12 cellular contexts compared by ENCODE assay signal in genomic region chr2:64115808-64116598, GRCh38. TPM values are rescaled to one million over a fixed set of nuclear protein-coding genes. Genes with fewer than 3 reads are reported as not detected.
DNase-seq lines count a peak whose midpoint lies in the region; ATAC-seq, FAIRE-seq and TF ChIP-seq lines count a peak whose summit lies in the region.
"Had no signal": no experiment of that assay in that cellular context is flagged by ENCODE, and none has a peak within 500 bp of the region (broad histone marks: within the 10 kb centered on the region; RNA-seq: fewer than 3 reads in every experiment).

No MANE protein-coding gene starts in this region.

- peaks cover 2% of the 10 kb centered on the region for H3K36me3 Mint-ChIP-seq in IgD-negative memory B cell

- ATAC-seq in pancreas (peak; percentile 52 to 68 (median 58)), HG02970 (IDR thresholded peaks at IDR 0.05; ENCODE audit: low FRiP score, unreplicated experiment) (no peak), GM19324 (IDR thresholded peaks at IDR 0.05; ENCODE audit: low FRiP score, unreplicated experiment) (no peak), GM18873 (IDR thresholded peaks at IDR 0.05; ENCODE audit: low FRiP score, unreplicated experiment) (no peak)

- H3K27me3 Mint-ChIP-seq in IgD-negative memory B cell: no peaks in the 10 kb centered on the region

- TF ChIP-seq POLR2A in adrenal gland (IDR thresholded peaks at IDR 0.05): no peak

- DNase-seq in ELR (ENCODE audit: low read depth): peak; percentile 48
- peak; percentile 32 to 33 for DNase-seq in dermis microvascular lymphatic vessel endothelial cell (ENCODE audit: low read depth in 2 of 2)
- peak in 1 of 6 donors; percentile 41 for DNase-seq in pancreas
- no peak for DNase-seq in adrenal gland
- DNase-seq: EL; stimulated activated naive CD4-positive, alpha-beta T cell had no signal

- H3K4me3 ChIP-seq in pancreas (no peak overlapping the region), adrenal gland (no peak overlapping the region)
- H3K4me3 ChIP-seq: HAP-1 had no signal

- H3K27me3 ChIP-seq in pancreas: no peaks in the 10 kb centered on the region
- H3K27me3 ChIP-seq in adrenal gland: no peaks in the 10 kb centered on the region

- intact Hi-C loops in pancreas (cut with DNase I): no loop called here
- intact Hi-C loops in adrenal gland (cut with DNase I): no loop called here

- H3K4me1 ChIP-seq in pancreas (peaks cover 42 to 74% (median 69%) of the 10 kb centered on the region in 3 donors), adrenal gland (replicated peaks in 1 of 2) (peaks cover 0 to 39% of the 10 kb centered on the region in 2 donors)

- no peak for TF ChIP-seq CTCF in pancreas (IDR thresholded peaks at IDR 0.05)
- TF ChIP-seq CTCF in adrenal gland (IDR thresholded peaks at IDR 0.05): no peak

- H3K9me3 Mint-ChIP-seq in IgD-negative memory B cell: no peaks in the 10 kb centered on the region
- H3K9me3 Mint-ChIP-seq: T-helper 2 cell treated with Interferon-gamma antibody and Interleukin-4, amounts not matched to agents 5 μg/mL and 100 μg/mL, for 36 hours had no signal

- H3K27ac ChIP-seq in pancreas (peak overlapping the region; percentile 21 to 82 (median 72)), adrenal gland (peak overlapping the region in 2 of 5 donors; percentile 4)

- H3K27ac Mint-ChIP-seq in IgD-negative memory B cell: peak overlapping the region; percentile 63 to 91 (median 70)
- H3K27ac Mint-ChIP-seq: T-helper 2 cell treated with Interferon-gamma antibody and Interleukin-4, amounts not matched to agents 5 μg/mL and 100 μg/mL, for 36 hours had no signal

- peak; percentile 32 for FAIRE-seq in pancreas (lab: Jason Lieb, UNC)

- WGBS in pancreas, 2 donors: 18 to 21% methylated on average over 2 of the region's 2 CpGs
- WGBS in adrenal gland, 4 donors: 61 to 75% (median 69%) methylated on average over 2 of the region's 2 CpGs

- H3K4me1 Mint-ChIP-seq in IgD-negative memory B cell: peaks cover 42 to 53% (median 52%) of the 10 kb centered on the region in 3 donors

- no peaks in the 10 kb centered on the region for H3K9me3 ChIP-seq in pancreas
- no peaks in the 10 kb centered on the region for H3K9me3 ChIP-seq in adrenal gland (replicated peaks in 1 of 3)
- H3K9me3 ChIP-seq: HAP-1 had no signal

- H3K4me3 Mint-ChIP-seq in IgD-negative memory B cell: peak overlapping the region in 3 of 4 donors; percentile 23 to 42 (median 36)
- H3K4me3 Mint-ChIP-seq: T-helper 2 cell treated with Interferon-gamma antibody and Interleukin-4, amounts not matched to agents 5 μg/mL and 100 μg/mL, for 36 hours had no signal

- H3K36me3 ChIP-seq in pancreas (no peaks in the 10 kb centered on the region), adrenal gland (replicated peaks in 1 of 2) (no peaks in the 10 kb centered on the region)
- H3K36me3 ChIP-seq: HAP-1 had no signal

RNA-seq across cellular contexts. Expression of gene PELI1, which starts 28.2 kb away (rescaled TPM):
- polyA plus RNA-seq in IgD-negative memory B cell (23.9 TPM), pancreas (1 to 10 TPM; 5.7 to 8.0 TPM), adrenal gland (1 to 10 TPM; 6.3 to 8.6 (median 6.6) TPM)
- total RNA-seq in dermis microvascular lymphatic vessel endothelial cell (54.9 and 69.9 TPM in 2 replicates), pancreas (10 to 100 TPM in 4 of 6 donors, 1 to 10 TPM in 2; 5.5 to 15.9 (median 11.3) TPM), adrenal gland (10 to 100 TPM in 7 of 8 donors, 1 to 10 TPM in 1; 6.5 to 32.9 (median 15.7) TPM)

Comparison
In these comparisons a context has a peak if more than half of its experiments do, and no peak if none do; other contexts are left out.
1. DNase-seq: peak in ELR (single experiment) and dermis microvascular lymphatic vessel endothelial cell (2 of 2); none in adrenal gland (0 of 7).
2. ATAC-seq: peak in pancreas (4 of 4); none in HG02970 (single experiment), GM19324 (single experiment) and GM18873 (single experiment).